Comparison of ENCODE assay signal across 12 cellular contexts in the genomic region with DNA sequence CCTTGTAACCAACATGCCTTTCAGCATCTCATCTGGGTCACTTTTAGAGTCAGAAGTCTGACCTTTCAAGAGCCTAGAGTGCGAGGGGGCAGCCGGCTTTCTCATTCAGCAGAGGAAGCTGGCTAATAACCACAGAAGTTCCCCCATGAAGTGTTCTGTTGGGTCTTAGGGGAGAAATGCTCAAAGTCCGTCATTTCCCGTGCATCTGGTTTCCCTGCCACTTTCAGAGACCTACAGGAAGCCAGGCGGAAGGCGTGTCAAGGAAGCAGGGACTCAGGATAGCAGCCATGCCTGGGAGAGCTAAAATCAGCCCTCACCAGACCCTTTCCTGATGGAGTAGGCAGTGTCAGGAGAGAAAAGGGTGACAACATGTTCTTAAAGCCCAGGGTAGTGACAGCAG.
DNase-seq lines count a peak whose midpoint lies in the region; ATAC-seq, FAIRE-seq and TF ChIP-seq lines count a peak whose summit lies in the region.
"Had no signal": no experiment of that assay in that cellular context is flagged by ENCODE, and none has a peak within 500 bp of the region (broad histone marks: within the 10 kb centered on the region; RNA-seq: fewer than 3 reads in every experiment).

No MANE protein-coding gene starts in this region.

- H3K9me3 Mint-ChIP-seq in GM23338 (no peaks in the 10 kb centered on the region; the same call in 2 of the 3 replicates), nephron (no peaks in the 10 kb centered on the region), progenitor cell of endocrine pancreas (ENCODE audit: low read depth) (no peaks in the 10 kb centered on the region)
- H3K9me3 Mint-ChIP-seq: activated naive CD4-positive, alpha-beta T cell treated with anti-CD3 and anti-CD28 coated beads for 36 hours had no signal

- no peaks in the 10 kb centered on the region for H3K27me3 Mint-ChIP-seq in GM23338 (ENCODE audit: insufficient read depth, low read depth, poor library complexity)
- peaks cover 3% of the 10 kb centered on the region for H3K27me3 Mint-ChIP-seq in nephron (ENCODE audit: low read depth)
- peaks cover 2% of the 10 kb centered on the region for H3K27me3 Mint-ChIP-seq in progenitor cell of endocrine pancreas
- H3K27me3 Mint-ChIP-seq: activated CD4-positive, alpha-beta T cell treated with anti-CD3 and anti-CD28 coated beads, Interleukin-2, amount 10 ng/mL, durations not matched to agents 7 days and 5 days had no signal

- intact Hi-C loops in pancreas (cut with DNase I): no loop called here

- no peak for FAIRE-seq in pancreas (lab: Jason Lieb, UNC)

- H3K9me3 ChIP-seq in pancreas: no peaks in the 10 kb centered on the region

- DNase-seq in GM12865 (ENCODE audit: low read depth): peak; percentile 58
- DNase-seq in GM23338 (ENCODE audit: low spot score): no peak
- DNase-seq in UCSD-AML1 (lab: John Stamatoyannopoulos, UW; ENCODE audit: unreplicated experiment): peak; percentile 84
- no peak for DNase-seq in progenitor cell of endocrine pancreas (ENCODE audit: low spot score, unreplicated experiment)
- no peak for DNase-seq in cortex of kidney (lab: John Stamatoyannopoulos, UW)
- no peak for DNase-seq in pancreas
- DNase-seq: activated CD4-positive, alpha-beta T cell treated with anti-CD3 and anti-CD28 coated beads, Interleukin-2, amount 10 ng/mL, durations not matched to agents 7 days and 5 days; activated naive CD4-positive, alpha-beta T cell treated with anti-CD3 and anti-CD28 coated beads for 36 hours; NCI-H1105 treated with DMSO at 0.1 percent for 48 hours; NK-92 treated with Interleukin-12 subunit alpha and Interleukin-12 subunit beta, amount 100 ng/mL, for 24 hours had no signal

- peak overlapping the region; percentile 28; the same call in 1 of the 2 replicates for H2AFZ ChIP-seq in GM23338

- H3K79me2 ChIP-seq in GM23338 (replicated peaks; ENCODE audit: insufficient read depth): no peaks in the 10 kb centered on the region

- 76 to 83% methylated on average over 6 of the region's 6 CpGs for WGBS in pancreas, 2 donors

- ATAC-seq in GM23338 (no peak), pancreas (no peak), GM18858 (IDR thresholded peaks at IDR 0.05; ENCODE audit: unreplicated experiment) (no peak)

- H3K4me3 ChIP-seq in GM12865 (ENCODE audit: low read depth, low read length) (no peak overlapping the region), GM23338 (no peak overlapping the region), pancreas (no peak overlapping the region)

- H3F3A ChIP-seq in GM23338 (replicated peaks; ENCODE audit: low read depth): no peaks in the 10 kb centered on the region

- no peaks in the 10 kb centered on the region for H3K4me1 ChIP-seq in GM23338 (ENCODE audit: insufficient read depth)
- no peaks in the 10 kb centered on the region for H3K4me1 ChIP-seq in pancreas

- H3K4me1 Mint-ChIP-seq in GM23338 (peaks cover 3% of the 10 kb centered on the region; the same call in 1 of the 3 replicates), nephron (peaks cover 16% of the 10 kb centered on the region), progenitor cell of endocrine pancreas (ENCODE audit: low read depth) (peaks cover 2% of the 10 kb centered on the region)

- H3K9me2 ChIP-seq in GM23338 (ENCODE audit: insufficient read depth): no peaks in the 10 kb centered on the region

- H3K27ac Mint-ChIP-seq in GM23338 (no peak overlapping the region), nephron (peak overlapping the region in 2 of 3 experiments; percentile 37 to 43), progenitor cell of endocrine pancreas (no peak overlapping the region)
- H3K27ac Mint-ChIP-seq: activated CD4-positive, alpha-beta T cell treated with anti-CD3 and anti-CD28 coated beads, Interleukin-2, amount 10 ng/mL, durations not matched to agents 7 days and 5 days; activated naive CD4-positive, alpha-beta T cell treated with anti-CD3 and anti-CD28 coated beads for 36 hours had no signal

- no peaks in the 10 kb centered on the region for H4K20me1 ChIP-seq in GM23338 (replicated peaks; ENCODE audit: insufficient read depth)

- no peak overlapping the region for H3K27ac ChIP-seq in GM23338 (ENCODE audit: low read depth)
- no peak overlapping the region for H3K27ac ChIP-seq in pancreas

- H3K4me3 Mint-ChIP-seq in GM23338 (no peak overlapping the region), nephron (no peak overlapping the region), progenitor cell of endocrine pancreas (ENCODE audit: low read depth) (no peak overlapping the region)
- H3K4me3 Mint-ChIP-seq: activated CD4-positive, alpha-beta T cell treated with anti-CD3 and anti-CD28 coated beads, Interleukin-2, amount 10 ng/mL, durations not matched to agents 7 days and 5 days; activated naive CD4-positive, alpha-beta T cell treated with anti-CD3 and anti-CD28 coated beads for 36 hours had no signal

- H3K27me3 ChIP-seq in GM23338 (ENCODE audit: insufficient read depth) (no peaks in the 10 kb centered on the region), pancreas (no peaks in the 10 kb centered on the region)

- H3K4me2 ChIP-seq in GM23338: no peak overlapping the region

- H3K36me3 Mint-ChIP-seq in GM23338 (ENCODE audit: low read depth) (no peaks in the 10 kb centered on the region), nephron (ENCODE audit: low read depth) (no peaks in the 10 kb centered on the region), progenitor cell of endocrine pancreas (ENCODE audit: insufficient read depth) (no peaks in the 10 kb centered on the region)

- H3K36me3 ChIP-seq in GM23338 (ENCODE audit: insufficient read depth) (no peaks in the 10 kb centered on the region; the same call in 1 of the 2 replicates), pancreas (no peaks in the 10 kb centered on the region)

- TF ChIP-seq CTCF in GM12865 (IDR thresholded peaks at IDR 0.05; ENCODE audit: insufficient read depth, low read depth, low read length, missing control alignments): no peak
- TF ChIP-seq CTCF in GM23338 (conservative IDR thresholded peaks at IDR 0.05; ENCODE audit: low read depth in 2 of 2): no peak
- no peak for TF ChIP-seq CTCF in nephron (IDR thresholded peaks at IDR 0.05; ENCODE audit: unreplicated experiment in 3 of 3)
- TF ChIP-seq CTCF in progenitor cell of endocrine pancreas (IDR thresholded peaks at IDR 0.05; ENCODE audit: unreplicated experiment): no peak
- no peak for TF ChIP-seq CTCF in pancreas (IDR thresholded peaks at IDR 0.05)

TF ChIP-seq in GM23338, 12 proteins besides CTCF, POLR2A, EP300 and RAD21 (continues in another document):
- TF ChIP-seq, protein P1, sequence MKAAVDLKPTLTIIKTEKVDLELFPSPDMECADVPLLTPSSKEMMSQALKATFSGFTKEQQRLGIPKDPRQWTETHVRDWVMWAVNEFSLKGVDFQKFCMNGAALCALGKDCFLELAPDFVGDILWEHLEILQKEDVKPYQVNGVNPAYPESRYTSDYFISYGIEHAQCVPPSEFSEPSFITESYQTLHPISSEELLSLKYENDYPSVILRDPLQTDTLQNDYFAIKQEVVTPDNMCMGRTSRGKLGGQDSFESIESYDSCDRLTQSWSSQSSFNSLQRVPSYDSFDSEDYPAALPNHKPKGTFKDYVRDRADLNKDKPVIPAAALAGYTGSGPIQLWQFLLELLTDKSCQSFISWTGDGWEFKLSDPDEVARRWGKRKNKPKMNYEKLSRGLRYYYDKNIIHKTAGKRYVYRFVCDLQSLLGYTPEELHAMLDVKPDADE (IDR thresholded peaks at IDR 0.05): no peak
- TF ChIP-seq POLR2AphosphoS5 (IDR thresholded peaks at IDR 0.05; ENCODE audit: low read depth): no peak
- no peak for TF ChIP-seq CREB1 (CRISPR knock-in tag; IDR thresholded peaks at IDR 0.05; ENCODE audit: low read depth)
- no peak for TF ChIP-seq JUNB (IDR thresholded peaks at IDR 0.05; ENCODE audit: unreplicated experiment)
- TF ChIP-seq ZNF331 (CRISPR knock-in tag; IDR thresholded peaks at IDR 0.05; ENCODE audit: low read depth): no peak
- no peak for TF ChIP-seq ZNF114 (CRISPR knock-in tag; IDR thresholded peaks at IDR 0.05)
- TF ChIP-seq STAT1 (IDR thresholded peaks at IDR 0.05; ENCODE audit: unreplicated experiment): no peak
- no peak for TF ChIP-seq NANOG (IDR thresholded peaks at IDR 0.05; ENCODE audit: borderline replicate concordance)
- no peak for TF ChIP-seq EZH2 (IDR thresholded peaks at IDR 0.05; ENCODE audit: low read depth, unreplicated experiment)
- TF ChIP-seq, protein P2, sequence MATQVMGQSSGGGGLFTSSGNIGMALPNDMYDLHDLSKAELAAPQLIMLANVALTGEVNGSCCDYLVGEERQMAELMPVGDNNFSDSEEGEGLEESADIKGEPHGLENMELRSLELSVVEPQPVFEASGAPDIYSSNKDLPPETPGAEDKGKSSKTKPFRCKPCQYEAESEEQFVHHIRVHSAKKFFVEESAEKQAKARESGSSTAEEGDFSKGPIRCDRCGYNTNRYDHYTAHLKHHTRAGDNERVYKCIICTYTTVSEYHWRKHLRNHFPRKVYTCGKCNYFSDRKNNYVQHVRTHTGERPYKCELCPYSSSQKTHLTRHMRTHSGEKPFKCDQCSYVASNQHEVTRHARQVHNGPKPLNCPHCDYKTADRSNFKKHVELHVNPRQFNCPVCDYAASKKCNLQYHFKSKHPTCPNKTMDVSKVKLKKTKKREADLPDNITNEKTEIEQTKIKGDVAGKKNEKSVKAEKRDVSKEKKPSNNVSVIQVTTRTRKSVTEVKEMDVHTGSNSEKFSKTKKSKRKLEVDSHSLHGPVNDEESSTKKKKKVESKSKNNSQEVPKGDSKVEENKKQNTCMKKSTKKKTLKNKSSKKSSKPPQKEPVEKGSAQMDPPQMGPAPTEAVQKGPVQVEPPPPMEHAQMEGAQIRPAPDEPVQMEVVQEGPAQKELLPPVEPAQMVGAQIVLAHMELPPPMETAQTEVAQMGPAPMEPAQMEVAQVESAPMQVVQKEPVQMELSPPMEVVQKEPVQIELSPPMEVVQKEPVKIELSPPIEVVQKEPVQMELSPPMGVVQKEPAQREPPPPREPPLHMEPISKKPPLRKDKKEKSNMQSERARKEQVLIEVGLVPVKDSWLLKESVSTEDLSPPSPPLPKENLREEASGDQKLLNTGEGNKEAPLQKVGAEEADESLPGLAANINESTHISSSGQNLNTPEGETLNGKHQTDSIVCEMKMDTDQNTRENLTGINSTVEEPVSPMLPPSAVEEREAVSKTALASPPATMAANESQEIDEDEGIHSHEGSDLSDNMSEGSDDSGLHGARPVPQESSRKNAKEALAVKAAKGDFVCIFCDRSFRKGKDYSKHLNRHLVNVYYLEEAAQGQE (IDR thresholded peaks at IDR 0.05; ENCODE audit: unreplicated experiment): no peak
- TF ChIP-seq EZH2phosphoT487 (IDR thresholded peaks at IDR 0.05; ENCODE audit: unreplicated experiment): no peak

Comparison
In these comparisons a context has a peak if more than half of its experiments do, and no peak if none do; other contexts are left out.
1. DNase-seq: peak in GM12865 (single experiment) and UCSD-AML1 (single experiment); none in GM23338 (single experiment), progenitor cell of endocrine pancreas (single experiment), cortex of kidney (single experiment) and pancreas (0 of 6).
2. H3K27ac Mint-ChIP-seq: peak in nephron (2 of 3); none in GM23338 (single experiment) and progenitor cell of endocrine pancreas (single experiment).